10 cellular contexts compared by ENCODE assay signal in genomic region chr3:123089611-123090301, GRCh38. TPM values are rescaled to one million over a fixed set of nuclear protein-coding genes. Genes with fewer than 3 reads are reported as not detected.
DNase-seq lines count a peak whose midpoint lies in the region; ATAC-seq and TF ChIP-seq lines count a peak whose summit lies in the region.
"Had no signal": no experiment of that assay in that cellular context is flagged by ENCODE, and none has a peak within 500 bp of the region (broad histone marks: within the 10 kb centered on the region; RNA-seq: fewer than 3 reads in every experiment).

No MANE protein-coding gene starts in this region.

- H3K4me3 ChIP-seq in aorta (ENCODE audit: low read length in 2 of 2) = no peak overlapping the region
- no peak overlapping the region for H3K4me3 ChIP-seq in mammary epithelial cell (replicated peaks in 1 of 3; ENCODE audit: insufficient read depth in 1 of 3, low read depth in 2 of 3, low read length in 3 of 3)

- no peaks in the 10 kb centered on the region for H4K20me1 ChIP-seq in mammary epithelial cell (ENCODE audit: insufficient read depth, low read length)

- H3K27ac ChIP-seq in aorta (ENCODE audit: low read depth in 1 of 2, low read length in 2 of 2) = peak overlapping the region in 1 of 2 donors; percentile 74
- H3K27ac ChIP-seq in mammary epithelial cell (ENCODE audit: insufficient read depth, low read depth, low read length) = no peak overlapping the region

- no peak overlapping the region for H2AFZ ChIP-seq in mammary epithelial cell (ENCODE audit: low read depth, low read length)

- peak; percentile 78 for ATAC-seq in aorta (ENCODE audit: low FRiP score)

- H3K4me1 ChIP-seq in aorta (ENCODE audit: control insufficient read depth in 1 of 2, insufficient read depth in 2 of 2, low read length in 2 of 2) (peaks cover under 1 to 6% of the 10 kb centered on the region in 2 donors), mammary epithelial cell (ENCODE audit: insufficient read depth, low read length) (no peaks in the 10 kb centered on the region)

- H3K27me3 ChIP-seq in aorta (ENCODE audit: control insufficient read depth in 1 of 2, insufficient read depth in 2 of 2, low read length in 1 of 2) (no peaks in the 10 kb centered on the region), mammary epithelial cell (ENCODE audit: insufficient read depth, low read length) (no peaks in the 10 kb centered on the region)

- H3K9me3 ChIP-seq in aorta (ENCODE audit: control insufficient read depth, low read length) (no peaks in the 10 kb centered on the region), mammary epithelial cell (replicated peaks; ENCODE audit: insufficient read depth, low read length) (no peaks in the 10 kb centered on the region)

- intact Hi-C loops in aorta (cut with DNase I) (loop anchor here in 1 of 2 donors (2.0 kb wide), 1 partner anchor 53 kb away; no protein-coding TSS in a partner anchor), mammary epithelial cell (cut with micrococcal nuclease) (no loop called here)

- H3K36me3 ChIP-seq in aorta (ENCODE audit: control insufficient read depth in 1 of 2, insufficient read depth in 2 of 2, low read length in 1 of 2) (no peaks in the 10 kb centered on the region), mammary epithelial cell (ENCODE audit: insufficient read depth, low read length) (peaks cover 3% of the 10 kb centered on the region)

- in situ Hi-C loops in mammary epithelial cell (cut with MboI; ENCODE audit: low sequenced_read_pairs in 2 of 2) = no loop called here

- peaks cover 16% of the 10 kb centered on the region for H3K36me3 Mint-ChIP-seq in T-helper 1 cell treated with Interleukin-12 subunit alpha and Interleukin-12 subunit beta and Interleukin-4 antibody, amounts not matched to agents 30 μg/mL and 1 μg/mL, for 36 hours (ENCODE audit: low read depth)
- peaks cover 16% of the 10 kb centered on the region for H3K36me3 Mint-ChIP-seq in neural crest cell (ENCODE audit: low read depth)

- TF ChIP-seq CTCF in neural crest cell (conservative IDR thresholded peaks at IDR 0.05) (no peak), mammary epithelial cell (conservative IDR thresholded peaks at IDR 0.05 in 1 of 2, IDR thresholded peaks at IDR 0.05 in 1 of 2; ENCODE audit: extremely low read depth in 1 of 2, insufficient read depth in 1 of 2, low read depth in 1 of 2, low read length in 2 of 2) (no peak)

- H3K27me3 Mint-ChIP-seq in T-helper 1 cell treated with Interleukin-12 subunit alpha and Interleukin-12 subunit beta and Interleukin-4 antibody, amounts not matched to agents 30 μg/mL and 1 μg/mL, for 36 hours (ENCODE audit: low read depth) = no peaks in the 10 kb centered on the region
- H3K27me3 Mint-ChIP-seq in neural crest cell (ENCODE audit: low read depth) = no peaks in the 10 kb centered on the region
- H3K27me3 Mint-ChIP-seq: central memory CD8-positive, alpha-beta T cell had no signal

- DNase-seq in T-helper 1 cell = no peak
- peak; percentile 66 for DNase-seq in glomerular visceral epithelial cell (ENCODE audit: extremely low spot score)
- no peak for DNase-seq in neural crest cell (ENCODE audit: low read depth, low spot score)
- DNase-seq in aorta = peak; percentile 87 to 92
- no peak for DNase-seq in LoVo (ENCODE audit: low spot score)
- no peak for DNase-seq in NCI-H510A (lab: John Stamatoyannopoulos, UW)
- DNase-seq in mammary epithelial cell = no peak
- DNase-seq: GDM1 had no signal

- H3K27ac Mint-ChIP-seq in T-helper 1 cell treated with Interleukin-12 subunit alpha and Interleukin-12 subunit beta and Interleukin-4 antibody, amounts not matched to agents 30 μg/mL and 1 μg/mL, for 36 hours = peak overlapping the region; percentile 21
- H3K27ac Mint-ChIP-seq in neural crest cell (ENCODE audit: unreplicated experiment) = peak overlapping the region; percentile 97

- dilution Hi-C loops in mammary epithelial cell (cut with HindIII; ENCODE audit: low sequenced_read_pairs) = no loop called here

- CTCF ChIA-PET in mammary epithelial cell (lab: Charles Lee; ENCODE audit: low non-redundant PET) = no interaction called here

- H3K4me2 ChIP-seq in mammary epithelial cell (ENCODE audit: insufficient read depth, low read depth, low read length) = no peak overlapping the region

- BruUV-seq in mammary epithelial cell (replicated peaks; lab: Mats Ljungman, UMichigan) = no TSS peak

- peaks cover 26% of the 10 kb centered on the region for H3K4me1 Mint-ChIP-seq in T-helper 1 cell treated with Interleukin-12 subunit alpha and Interleukin-12 subunit beta and Interleukin-4 antibody, amounts not matched to agents 30 μg/mL and 1 μg/mL, for 36 hours (ENCODE audit: low read depth)
- H3K4me1 Mint-ChIP-seq in neural crest cell = peaks cover 64% of the 10 kb centered on the region

- no peak overlapping the region for H3K4me3 Mint-ChIP-seq in T-helper 1 cell treated with Interleukin-12 subunit alpha and Interleukin-12 subunit beta and Interleukin-4 antibody, amounts not matched to agents 30 μg/mL and 1 μg/mL, for 36 hours
- no peak overlapping the region for H3K4me3 Mint-ChIP-seq in neural crest cell
- H3K4me3 Mint-ChIP-seq: central memory CD8-positive, alpha-beta T cell had no signal

- no peaks in the 10 kb centered on the region for H3K9me3 Mint-ChIP-seq in T-helper 1 cell treated with Interleukin-12 subunit alpha and Interleukin-12 subunit beta and Interleukin-4 antibody, amounts not matched to agents 30 μg/mL and 1 μg/mL, for 36 hours
- H3K9me3 Mint-ChIP-seq in neural crest cell = no peaks in the 10 kb centered on the region
- H3K9me3 Mint-ChIP-seq: central memory CD8-positive, alpha-beta T cell had no signal

- H3K79me2 ChIP-seq in mammary epithelial cell (ENCODE audit: insufficient read depth, low read length) = peaks cover 95% of the 10 kb centered on the region

- WGBS in aorta, 2 donors = 5 to 6% methylated on average over 12 of the region's 12 CpGs
- 65% methylated on average over 8 of the region's 12 CpGs for WGBS in mammary epithelial cell (ENCODE audit: low coverage, missing lambda C conversion rate)

- H3K9ac ChIP-seq in mammary epithelial cell (ENCODE audit: insufficient read depth, low read length) = no peak overlapping the region

RNA-seq across cellular contexts. Expression of gene PDIA5, which starts 22.9 kb away (rescaled TPM):
- total RNA-seq in neural crest cell (14.2 and 17.7 TPM in 2 replicates), aorta (10 to 100 TPM; 38.4 to 50.4 TPM), mammary epithelial cell (10 to 100 TPM; 13.5 to 36.6 TPM)
- polyA plus RNA-seq in aorta (10 to 100 TPM in 1 of 2 donors, 1 to 10 TPM in 1; 8.6 to 22.3 TPM), mammary epithelial cell (28.0 TPM)
- polyA minus RNA-seq in mammary epithelial cell = 28.3 TPM

Comparison
In these comparisons a context has a peak if more than half of its experiments do, and no peak if none do; other contexts are left out.
1. DNase-seq: peak in glomerular visceral epithelial cell (single experiment) and aorta (2 of 2); none in T-helper 1 cell (0 of 5), neural crest cell (single experiment), LoVo (single experiment), NCI-H510A (single experiment) and mammary epithelial cell (single experiment).